8 cellular contexts compared by ENCODE assay signal in the genomic region with DNA sequence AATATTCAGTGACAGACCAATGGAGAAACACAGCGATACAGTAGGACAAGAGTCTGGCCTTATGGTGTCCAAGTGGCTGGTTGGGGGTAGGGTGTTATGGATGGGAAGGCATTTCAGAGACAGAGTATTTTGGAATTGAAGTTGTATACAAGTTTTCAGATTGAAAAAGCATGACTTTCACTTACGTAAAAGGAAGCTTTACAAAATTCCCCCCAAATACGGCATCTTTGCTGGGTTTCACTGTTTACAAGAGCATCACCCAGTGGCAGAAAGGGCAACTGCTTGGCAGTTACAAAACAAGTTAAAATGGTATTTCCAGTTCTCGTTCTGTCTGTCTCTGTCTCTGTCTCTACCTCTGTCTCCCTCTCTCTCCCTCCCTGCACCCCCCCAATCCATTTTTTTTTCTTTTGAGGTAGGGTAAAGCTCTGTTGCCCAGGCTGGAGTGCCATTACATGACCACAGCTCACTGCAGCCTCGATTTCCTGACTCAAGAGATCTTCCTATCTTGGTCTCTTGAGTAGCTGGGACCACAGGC.
A peak's percentile ranks its signal among the peaks of the same experiment; 100 is the strongest.
DNase-seq lines count a peak whose midpoint lies in the region; ATAC-seq, FAIRE-seq and TF ChIP-seq lines count a peak whose summit lies in the region.

No MANE protein-coding gene starts in this region.

- no peak overlapping the region for H3K4me3 Mint-ChIP-seq in neural crest cell

- H3K4me3 ChIP-seq in BLaER1 (no peak overlapping the region), NT2/D1 (ENCODE audit: insufficient read length, low read depth) (no peak overlapping the region), bronchial epithelial cell (ENCODE audit: low read depth, low read length) (no peak overlapping the region)

- ATAC-seq in GM18517 (IDR thresholded peaks at IDR 0.05; ENCODE audit: unreplicated experiment) (peak; percentile 53), HG02938 (IDR thresholded peaks at IDR 0.05; ENCODE audit: unreplicated experiment) (peak; percentile 45)

- no peaks in the 10 kb centered on the region for H3K36me3 Mint-ChIP-seq in neural crest cell (ENCODE audit: low read depth)

- DNase-seq in NT2/D1 (ENCODE audit: low read depth, low spot score) (peak; percentile 27), bronchial epithelial cell (ENCODE audit: low read depth) (peak; percentile 15), neural crest cell (ENCODE audit: low read depth, low spot score) (no peak), GDM1 (lab: John Stamatoyannopoulos, UW) (no peak), NCI-H1694 (lab: John Stamatoyannopoulos, UW) (no peak)

- H3K27ac ChIP-seq in BLaER1 = peak overlapping the region; percentile 38; the same call in 1 of the 2 replicates

- H3K4me2 ChIP-seq in BLaER1 = peak overlapping the region; percentile 54

- peaks cover 25% of the 10 kb centered on the region for H3K4me1 Mint-ChIP-seq in neural crest cell

- no peak overlapping the region for H3K9ac ChIP-seq in BLaER1
- H3K9ac ChIP-seq in NT2/D1 (ENCODE audit: insufficient read length, low read depth) = no peak overlapping the region

- H3K27ac Mint-ChIP-seq in neural crest cell (ENCODE audit: unreplicated experiment) = no peak overlapping the region

- TF ChIP-seq CTCF in bronchial epithelial cell (IDR thresholded peaks at IDR 0.05; ENCODE audit: insufficient read depth, low read length, severe bottlenecking) = peak; percentile 71
- peak; percentile 71 for TF ChIP-seq CTCF in neural crest cell (conservative IDR thresholded peaks at IDR 0.05)

- H3K9me3 ChIP-seq in BLaER1 (no peaks in the 10 kb centered on the region), NT2/D1 (ENCODE audit: insufficient read depth, low read length) (no peaks in the 10 kb centered on the region)

- no peaks in the 10 kb centered on the region for H4K20me1 ChIP-seq in BLaER1

- FAIRE-seq in bronchial epithelial cell (lab: Jason Lieb, UNC) = no peak

- no peaks in the 10 kb centered on the region for H3K36me3 ChIP-seq in BLaER1
- no peaks in the 10 kb centered on the region for H3K36me3 ChIP-seq in NT2/D1 (ENCODE audit: insufficient read depth, insufficient read length, low read length)
- peaks cover 22% of the 10 kb centered on the region for H3K36me3 ChIP-seq in bronchial epithelial cell (ENCODE audit: control insufficient read depth, insufficient read depth, low read length)

- no peaks in the 10 kb centered on the region for H3K27me3 Mint-ChIP-seq in neural crest cell (ENCODE audit: low read depth)

- H3K27me3 ChIP-seq in BLaER1 (no peaks in the 10 kb centered on the region), NT2/D1 (ENCODE audit: insufficient read depth, insufficient read length) (no peaks in the 10 kb centered on the region), bronchial epithelial cell (ENCODE audit: control insufficient read depth, insufficient read depth, low read length) (no peaks in the 10 kb centered on the region)

- H3K4me1 ChIP-seq in BLaER1 (peaks cover 81% of the 10 kb centered on the region), NT2/D1 (ENCODE audit: insufficient read depth, insufficient read length) (peaks cover 4% of the 10 kb centered on the region)

- H3K9me3 Mint-ChIP-seq in neural crest cell = no peaks in the 10 kb centered on the region

Comparison
In these comparisons a context has a peak if more than half of its experiments do, and no peak if none do; other contexts are left out.
1. DNase-seq: peak in NT2/D1 (single experiment) and bronchial epithelial cell (single experiment); none in neural crest cell (single experiment), GDM1 (single experiment) and NCI-H1694 (single experiment).